In genomic region chr2:21515903-21516302, GRCh38 we compare ENCODE assay signal across 22 cellular contexts.
DNase-seq lines count a peak whose midpoint lies in the region; ATAC-seq, FAIRE-seq and TF ChIP-seq lines count a peak whose summit lies in the region.
"Had no signal": no experiment of that assay in that cellular context is flagged by ENCODE, and none has a peak within 500 bp of the region (broad histone marks: within the 10 kb centered on the region; RNA-seq: fewer than 3 reads in every experiment).

No MANE protein-coding gene starts in this region.

- no peak overlapping the region for H3K27ac ChIP-seq in astrocyte (ENCODE audit: low read depth, low read length)
- H3K27ac ChIP-seq in mesodermal cell (ENCODE audit: low read depth, low read length, severe bottlenecking) = peak overlapping the region; percentile 52
- H3K27ac ChIP-seq: HL-60, RWPE1 had no signal

- no peak for ATAC-seq in naive thymus-derived CD8-positive, alpha-beta T cell
- ATAC-seq: GM12878, Panc1 had no signal

- POLR2A ChIA-PET in naive thymus-derived CD8-positive, alpha-beta T cell (lab: Charles Lee) = no interaction called here

- no peaks in the 10 kb centered on the region for H3K9me3 Mint-ChIP-seq in astrocyte (ENCODE audit: unreplicated experiment)
- peaks cover 0 to 13% (median 2%) of the 10 kb centered on the region in 9 donors for H3K9me3 Mint-ChIP-seq in naive thymus-derived CD8-positive, alpha-beta T cell

- no peaks in the 10 kb centered on the region for H3K36me3 Mint-ChIP-seq in astrocyte (ENCODE audit: low read depth, unreplicated experiment)
- H3K36me3 Mint-ChIP-seq in naive thymus-derived CD8-positive, alpha-beta T cell = no peaks in the 10 kb centered on the region

- no peak for TF ChIP-seq CTCF in astrocyte (IDR thresholded peaks at IDR 0.05; ENCODE audit: insufficient read depth, low read depth, low read length)

- H3K4me3 ChIP-seq in astrocyte (ENCODE audit: insufficient read depth, low read depth, low read length) = no peak overlapping the region
- no peak overlapping the region for H3K4me3 ChIP-seq in mesodermal cell (ENCODE audit: extremely low read depth, insufficient read depth, low read length, poor library complexity, severe bottlenecking)
- H3K4me3 ChIP-seq: GM12878, MG63 had no signal

- peaks cover 1% of the 10 kb centered on the region for H3K4me1 Mint-ChIP-seq in astrocyte (ENCODE audit: low read depth, unreplicated experiment)
- H3K4me1 Mint-ChIP-seq in naive thymus-derived CD8-positive, alpha-beta T cell = no peaks in the 10 kb centered on the region

- no peaks in the 10 kb centered on the region for H3K27me3 Mint-ChIP-seq in astrocyte (ENCODE audit: low read depth, unreplicated experiment)
- H3K27me3 Mint-ChIP-seq in naive thymus-derived CD8-positive, alpha-beta T cell = no peaks in the 10 kb centered on the region

- no peaks in the 10 kb centered on the region for H3K4me1 ChIP-seq in astrocyte (ENCODE audit: insufficient read depth, low read length)
- no peaks in the 10 kb centered on the region for H3K4me1 ChIP-seq in mesodermal cell (ENCODE audit: control insufficient read depth, insufficient read depth, low read length, poor library complexity, severe bottlenecking)

- H3K4me2 ChIP-seq in astrocyte (ENCODE audit: low read length) = no peak overlapping the region

- H3K27ac Mint-ChIP-seq in astrocyte (ENCODE audit: unreplicated experiment) = peak overlapping the region; percentile 70
- no peak overlapping the region for H3K27ac Mint-ChIP-seq in naive thymus-derived CD8-positive, alpha-beta T cell

- H3K9me3 ChIP-seq in astrocyte (ENCODE audit: insufficient read depth, low read depth, low read length) = no peaks in the 10 kb centered on the region
- no peaks in the 10 kb centered on the region for H3K9me3 ChIP-seq in mesodermal cell (ENCODE audit: control insufficient read depth, low read length)
- H3K9me3 ChIP-seq: MG63 had no signal

- DNase-seq in EL = peak; percentile 0
- peak; percentile 78 for DNase-seq in NCI-H82 (lab: John Stamatoyannopoulos, UW)
- no peak for DNase-seq in astrocyte (ENCODE audit: low read depth)
- DNase-seq in NOMO-1 (lab: John Stamatoyannopoulos, UW; ENCODE audit: unreplicated experiment in 2 of 2) = no peak
- DNase-seq in GM19239 (ENCODE audit: insufficient read length, low spot score) = no peak
- DNase-seq in naive thymus-derived CD8-positive, alpha-beta T cell = no peak
- DNase-seq: DMS153, GDM1, KBM-7, MG63, NCI-H1105 treated with DMSO at 0.1 percent for 48 hours, NCI-H146, NCI-H2107, NCI-H524 treated with DMSO at 0.1 percent for 48 hours, NCI-H774, SHP77 had no signal

- no CpG with 5 or more reads among the region's 1 CpG for WGBS in mesodermal cell (ENCODE audit: insufficient coverage in 2 of 2), 2 experiments

- H3K4me3 Mint-ChIP-seq in astrocyte (ENCODE audit: unreplicated experiment) = no peak overlapping the region
- H3K4me3 Mint-ChIP-seq in naive thymus-derived CD8-positive, alpha-beta T cell = no peak overlapping the region

- H2AFZ ChIP-seq in astrocyte (ENCODE audit: low read depth, low read length) = no peak overlapping the region

- H3K79me2 ChIP-seq in astrocyte (ENCODE audit: insufficient read depth, low read length) = no peaks in the 10 kb centered on the region

- no peaks in the 10 kb centered on the region for H4K20me1 ChIP-seq in astrocyte (ENCODE audit: insufficient read depth, low read length)

- H3K27me3 ChIP-seq in astrocyte (ENCODE audit: insufficient read depth, low read length) = no peaks in the 10 kb centered on the region
- H3K27me3 ChIP-seq: MG63 had no signal

- no peaks in the 10 kb centered on the region for H3K36me3 ChIP-seq in astrocyte (ENCODE audit: insufficient read depth, low read length)
- no peaks in the 10 kb centered on the region for H3K36me3 ChIP-seq in mesodermal cell (ENCODE audit: control insufficient read depth, insufficient read depth, low read length)
- H3K36me3 ChIP-seq: MG63 had no signal

- no peak overlapping the region for H3K9ac ChIP-seq in astrocyte (ENCODE audit: low read length)

- FAIRE-seq in astrocyte (lab: Jason Lieb, UNC) = no peak
- no peak for FAIRE-seq in GM19239 (lab: Jason Lieb, UNC)
- FAIRE-seq: GM12878, H54 had no signal

Comparison
In these comparisons a context has a peak if more than half of its experiments do, and no peak if none do; other contexts are left out.
1. DNase-seq: peak in EL (single experiment) and NCI-H82 (single experiment); none in astrocyte (single experiment), NOMO-1 (0 of 2), GM19239 (single experiment) and naive thymus-derived CD8-positive, alpha-beta T cell (0 of 10).